In genomic region chr3:31392568-31392967, GRCh38 we compare ENCODE assay signal across 17 cellular contexts.
DNase-seq lines count a peak whose midpoint lies in the region; ATAC-seq, FAIRE-seq and TF ChIP-seq lines count a peak whose summit lies in the region.
"Had no signal": no experiment of that assay in that cellular context is flagged by ENCODE, and none has a peak within 500 bp of the region (broad histone marks: within the 10 kb centered on the region; RNA-seq: fewer than 3 reads in every experiment).

No MANE protein-coding gene starts in this region.

- ATAC-seq in HG02610 (IDR thresholded peaks at IDR 0.05; ENCODE audit: unreplicated experiment) (peak; percentile 66), HG03565 (IDR thresholded peaks at IDR 0.05; ENCODE audit: unreplicated experiment) (peak; percentile 46)
- ATAC-seq: CD8-positive, alpha-beta T cell had no signal

- intact Hi-C loops in posterior vena cava (cut with DNase I) = no loop called here

- FAIRE-seq in GM19239 (lab: Jason Lieb, UNC) = peak; percentile 11

- peak; percentile 31 for DNase-seq in GM12864 (ENCODE audit: low read depth)
- no peak for DNase-seq in GM19239 (ENCODE audit: insufficient read length, low spot score)
- no peak for DNase-seq in GM03348 (ENCODE audit: low spot score)
- DNase-seq in NCI-H2029 treated with DMSO at 0.1 percent for 48 hours (lab: John Stamatoyannopoulos, UW) = no peak
- no peak for DNase-seq in posterior vena cava (ENCODE audit: low spot score)
- no peak for DNase-seq in AG08395 (ENCODE audit: low spot score)
- DNase-seq: activated CD4-positive, alpha-beta T cell treated with anti-CD3 and anti-CD28 coated beads for 1 hour; activated CD8-positive, alpha-beta memory T cell treated with anti-CD3 and anti-CD28 coated beads, Interleukin-2, amount 50 U/mL, for 4 hours; CD8-positive, alpha-beta T cell; erythroblast; HFFc6; naive B cell; NCI-H1105; SHP77 treated with DMSO at 0.1 percent for 48 hours had no signal

- no peak for TF ChIP-seq CTCF in GM12864 (IDR thresholded peaks at IDR 0.05; ENCODE audit: low read depth, low read length, missing control alignments)

- no peak overlapping the region for H3K4me3 ChIP-seq in GM12864 (ENCODE audit: low read depth, low read length)
- H3K4me3 ChIP-seq: smooth muscle cell had no signal
